ENCODE assay signal across 13 cellular contexts in the genomic region with DNA sequence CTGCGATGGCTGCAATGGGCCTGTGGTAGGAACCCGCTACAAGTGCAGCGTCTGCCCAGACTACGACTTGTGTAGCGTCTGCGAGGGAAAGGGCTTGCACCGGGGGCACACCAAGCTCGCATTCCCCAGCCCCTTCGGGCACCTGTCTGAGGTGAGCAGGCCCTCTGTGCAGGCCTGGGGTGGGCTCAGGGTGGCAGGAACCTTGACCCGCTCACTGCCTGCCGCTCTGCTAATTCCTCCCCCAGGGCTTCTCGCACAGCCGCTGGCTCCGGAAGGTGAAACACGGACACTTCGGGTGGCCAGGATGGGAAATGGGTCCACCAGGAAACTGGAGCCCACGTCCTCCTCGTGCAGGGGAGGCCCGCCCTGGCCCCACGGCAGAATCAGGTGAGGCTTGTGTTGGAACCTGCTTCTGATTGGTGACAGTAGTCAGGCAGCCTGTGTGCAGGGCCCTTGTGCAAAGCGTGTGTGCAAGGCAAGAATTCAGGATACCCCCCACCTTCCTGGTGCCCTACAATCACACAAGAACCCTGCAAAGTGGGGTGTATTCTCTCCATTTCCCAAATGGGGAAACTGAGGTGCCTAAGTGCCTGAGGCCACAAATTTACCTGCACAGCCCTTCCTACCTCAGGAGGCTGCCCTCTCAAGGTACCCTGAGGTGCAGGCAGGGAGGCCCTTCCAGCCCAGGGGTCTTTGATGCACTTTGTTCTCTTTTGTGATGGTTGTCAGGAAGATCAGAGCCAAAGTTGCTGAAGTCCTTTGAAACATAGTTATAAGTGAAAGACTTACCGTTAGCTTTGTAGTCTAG. TPM values are rescaled to one million over a fixed set of nuclear protein-coding genes. Genes with fewer than 3 reads are reported as not detected.
DNase-seq lines count a peak whose midpoint lies in the region; ATAC-seq and TF ChIP-seq lines count a peak whose summit lies in the region.
"Had no signal": no experiment of that assay in that cellular context is flagged by ENCODE, and none has a peak within 500 bp of the region (broad histone marks: within the 10 kb centered on the region; RNA-seq: fewer than 3 reads in every experiment).

No MANE protein-coding gene starts in this region.

- H3K9me3 ChIP-seq in gastroesophageal sphincter: no peaks in the 10 kb centered on the region
- H3K9me3 ChIP-seq: testis had no signal

- H3K27ac ChIP-seq in gastroesophageal sphincter: peak overlapping the region in 2 of 4 donors; percentile 97 to 99
- H3K27ac ChIP-seq: testis had no signal

- no peak for ATAC-seq in stimulated activated memory B cell treated with anti-CD40 and anti-IgM and Interleukin-4, amounts not matched to agents 10 μg/mL and 1 μg/mL and 100 μg/mL, for 72 hours
- ATAC-seq in HG02588 (IDR thresholded peaks at IDR 0.05; ENCODE audit: unreplicated experiment) (no peak), gastroesophageal sphincter (no peak)

- TF ChIP-seq POLR2A in gastroesophageal sphincter (IDR thresholded peaks at IDR 0.05): no peak

- no peak for DNase-seq in activated CD4-positive, alpha-beta T cell treated with anti-CD3 and anti-CD28 coated beads, Interleukin-2, amount 10 ng/mL, durations not matched to agents 24 days and 14 days
- DNase-seq in activated CD4-positive, alpha-beta T cell treated with anti-CD3 and anti-CD28 coated beads, Interleukin-2, amount 50 U/mL, for 48 hours: no peak
- DNase-seq in epithelial cell of proximal tubule (ENCODE audit: low read depth): no peak
- DNase-seq: activated B cell treated with CpG ODN at 0.5 μM for 24 hours; activated naive CD4-positive, alpha-beta T cell treated with Interleukin-2 at 50 U/mL for 16 hours; endodermal cell; KG1; stimulated activated CD4-positive, alpha-beta T cell treated with anti-CD3 and anti-CD28 coated beads, Interleukin-4, amount 100 ng/mL, for 4 hours; testis had no signal

- H3K36me3 Mint-ChIP-seq in activated CD4-positive, alpha-beta T cell treated with anti-CD3 and anti-CD28 coated beads, Interleukin-2, amount 10 ng/mL, durations not matched to agents 24 days and 14 days (ENCODE audit: low read depth): peaks cover 68% of the 10 kb centered on the region
- peaks cover 73% of the 10 kb centered on the region for H3K36me3 Mint-ChIP-seq in stimulated activated memory B cell treated with anti-CD40 and anti-IgM and Interleukin-4, amounts not matched to agents 10 μg/mL and 1 μg/mL and 100 μg/mL, for 72 hours

- peaks cover 0 to 69% of the 10 kb centered on the region in 2 donors for H3K36me3 ChIP-seq in gastroesophageal sphincter

- no peak overlapping the region for H3K27ac Mint-ChIP-seq in activated CD4-positive, alpha-beta T cell treated with anti-CD3 and anti-CD28 coated beads, Interleukin-2, amount 10 ng/mL, durations not matched to agents 24 days and 14 days
- peak overlapping the region; percentile 5 for H3K27ac Mint-ChIP-seq in stimulated activated memory B cell treated with anti-CD40 and anti-IgM and Interleukin-4, amounts not matched to agents 10 μg/mL and 1 μg/mL and 100 μg/mL, for 72 hours
- H3K27ac Mint-ChIP-seq: activated B cell treated with CpG ODN at 0.5 μM for 24 hours had no signal

- H3K4me3 Mint-ChIP-seq in activated CD4-positive, alpha-beta T cell treated with anti-CD3 and anti-CD28 coated beads, Interleukin-2, amount 10 ng/mL, durations not matched to agents 24 days and 14 days: peak overlapping the region; percentile 3
- peak overlapping the region; percentile 46 for H3K4me3 Mint-ChIP-seq in stimulated activated memory B cell treated with anti-CD40 and anti-IgM and Interleukin-4, amounts not matched to agents 10 μg/mL and 1 μg/mL and 100 μg/mL, for 72 hours

- TF ChIP-seq CTCF in epithelial cell of proximal tubule (conservative IDR thresholded peaks at IDR 0.05; ENCODE audit: low read depth, low read length) (no peak), gastroesophageal sphincter (IDR thresholded peaks at IDR 0.05) (no peak)

- H3K4me1 Mint-ChIP-seq in activated CD4-positive, alpha-beta T cell treated with anti-CD3 and anti-CD28 coated beads, Interleukin-2, amount 10 ng/mL, durations not matched to agents 24 days and 14 days: peaks cover 35% of the 10 kb centered on the region
- H3K4me1 Mint-ChIP-seq in stimulated activated memory B cell treated with anti-CD40 and anti-IgM and Interleukin-4, amounts not matched to agents 10 μg/mL and 1 μg/mL and 100 μg/mL, for 72 hours: peaks cover 60% of the 10 kb centered on the region

- intact Hi-C loops in activated CD4-positive, alpha-beta T cell treated with anti-CD3 and anti-CD28 coated beads, Interleukin-2, amount 10 ng/mL, durations not matched to agents 24 days and 14 days (cut with micrococcal nuclease): loop anchor here (5.0 kb wide), 2 partner anchors 202 to 272 kb away; partner anchors contain the start of genes HNRNPH1 and RUFY1

- no peaks in the 10 kb centered on the region for H3K27me3 Mint-ChIP-seq in activated CD4-positive, alpha-beta T cell treated with anti-CD3 and anti-CD28 coated beads, Interleukin-2, amount 10 ng/mL, durations not matched to agents 24 days and 14 days
- H3K27me3 Mint-ChIP-seq in stimulated activated memory B cell treated with anti-CD40 and anti-IgM and Interleukin-4, amounts not matched to agents 10 μg/mL and 1 μg/mL and 100 μg/mL, for 72 hours: no peaks in the 10 kb centered on the region
- H3K27me3 Mint-ChIP-seq: activated B cell treated with CpG ODN at 0.5 μM for 24 hours had no signal

- H3K4me3 ChIP-seq in epithelial cell of proximal tubule (ENCODE audit: low read depth, low read length) (peak overlapping the region; percentile 84), gastroesophageal sphincter (peak overlapping the region in 1 of 2 donors; percentile 74)
- H3K4me3 ChIP-seq: testis had no signal

- H3K27me3 ChIP-seq in gastroesophageal sphincter: no peaks in the 10 kb centered on the region
- H3K27me3 ChIP-seq: testis had no signal

- H3K4me1 ChIP-seq in gastroesophageal sphincter: peaks cover 5 to 86% (median 38%) of the 10 kb centered on the region in 3 donors

- TF ChIP-seq EP300 in gastroesophageal sphincter (IDR thresholded peaks at IDR 0.05): no peak

- no peaks in the 10 kb centered on the region for H3K9me3 Mint-ChIP-seq in activated CD4-positive, alpha-beta T cell treated with anti-CD3 and anti-CD28 coated beads, Interleukin-2, amount 10 ng/mL, durations not matched to agents 24 days and 14 days
- no peaks in the 10 kb centered on the region for H3K9me3 Mint-ChIP-seq in stimulated activated memory B cell treated with anti-CD40 and anti-IgM and Interleukin-4, amounts not matched to agents 10 μg/mL and 1 μg/mL and 100 μg/mL, for 72 hours
- H3K9me3 Mint-ChIP-seq: activated B cell treated with CpG ODN at 0.5 μM for 24 hours, endodermal cell had no signal

- 57 to 63% methylated on average over 1 of the region's 22 CpGs for WGBS in gastroesophageal sphincter (ENCODE audit: low coverage in 1 of 2), 2 donors

RNA-seq across cellular contexts. Expression of gene SQSTM1, which starts 3.4 kb away (rescaled TPM):
- total RNA-seq in activated CD4-positive, alpha-beta T cell treated with anti-CD3 and anti-CD28 coated beads, Interleukin-2, amount 10 ng/mL, durations not matched to agents 24 days and 14 days: 177 and 183 TPM in 2 replicates
- total RNA-seq in epithelial cell of proximal tubule (233 and 275 TPM in 2 replicates), gastroesophageal sphincter (100 to 1,000 TPM; 305 to 485 (median 408) TPM)

RNA-seq across cellular contexts. Expression of gene MGAT4B, which starts 17.5 kb away (rescaled TPM):
- 126 and 134 TPM in 2 replicates for total RNA-seq in activated CD4-positive, alpha-beta T cell treated with anti-CD3 and anti-CD28 coated beads, Interleukin-2, amount 10 ng/mL, durations not matched to agents 24 days and 14 days
- 232 and 278 TPM in 2 replicates for total RNA-seq in epithelial cell of proximal tubule
- 10 to 100 TPM; 42.5 to 58.5 (median 47.2) TPM for total RNA-seq in gastroesophageal sphincter

RNA-seq across cellular contexts. Expression of gene LTC4S, which starts 30.4 kb away (rescaled TPM):
- 0.88 and 1.6 TPM in 2 replicates for total RNA-seq in activated CD4-positive, alpha-beta T cell treated with anti-CD3 and anti-CD28 coated beads, Interleukin-2, amount 10 ng/mL, durations not matched to agents 24 days and 14 days
- total RNA-seq in epithelial cell of proximal tubule (0.94 and 9.1 TPM in 2 replicates), gastroesophageal sphincter (1 to 10 TPM in 3 of 4 donors, not detected in 1; 7.5 to 8.8 (median 8.2) TPM)
- total RNA-seq: RPMI7951 had no signal

RNA-seq across cellular contexts. Expression of gene MRNIP, which starts 34.5 kb away (rescaled TPM):
- total RNA-seq in activated CD4-positive, alpha-beta T cell treated with anti-CD3 and anti-CD28 coated beads, Interleukin-2, amount 10 ng/mL, durations not matched to agents 24 days and 14 days: 27.6 and 27.8 TPM in 2 replicates
- total RNA-seq in epithelial cell of proximal tubule (8.9 and 22.1 TPM in 2 replicates), gastroesophageal sphincter (10 to 100 TPM; 17.9 to 50.6 (median 34.3) TPM)
